1 cellular context compared by ENCODE assay signal in the genomic region with DNA sequence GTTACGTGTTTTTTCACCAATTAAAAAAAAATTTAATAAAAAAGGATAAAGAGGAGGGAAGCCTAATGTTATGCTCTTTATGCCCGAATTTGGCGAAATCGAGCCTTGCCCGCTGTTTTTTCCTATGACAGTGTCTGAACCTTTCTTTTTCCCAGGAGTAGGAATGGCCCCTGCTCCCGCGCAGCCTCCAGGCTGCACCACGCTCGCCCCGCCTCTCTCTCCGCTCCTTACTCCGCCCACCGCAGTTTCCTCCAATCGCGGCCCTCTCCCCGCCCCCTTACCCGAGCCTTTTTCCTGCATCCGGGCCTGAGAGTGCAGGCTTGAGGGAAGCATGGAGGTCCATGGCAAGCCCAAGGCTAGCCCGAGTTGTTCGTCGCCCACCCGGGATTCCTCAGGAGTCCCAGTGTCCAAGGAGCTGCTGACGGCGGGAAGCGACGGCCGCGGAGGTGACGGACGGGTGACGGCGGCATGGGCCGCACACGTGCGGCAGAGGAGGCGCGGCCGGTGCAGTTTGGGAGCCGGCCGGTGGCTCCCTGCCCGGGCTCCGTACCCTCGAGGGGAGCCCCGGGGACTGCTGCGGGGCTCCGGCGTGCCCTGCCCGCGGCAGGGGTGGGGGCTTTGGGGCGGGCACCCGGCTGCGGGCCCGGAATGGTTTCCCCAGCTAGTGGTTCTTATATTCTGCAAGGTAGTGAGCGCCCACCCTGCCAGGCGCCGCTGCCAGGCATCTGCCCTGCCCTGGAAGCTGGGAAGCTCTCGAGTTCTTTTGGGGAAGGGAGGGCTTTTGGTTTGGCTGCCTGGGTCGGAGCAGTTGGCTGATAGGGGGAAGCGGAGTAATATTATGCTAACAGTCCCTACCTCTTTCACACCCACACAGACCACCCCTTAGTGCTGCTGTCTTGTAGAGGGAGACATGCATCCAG.
TF ChIP-seq lines count a peak whose summit lies in the region.

Gene NOPCHAP1, plus strand, starts transcription at position 295 of the 920 bp plus-strand sequence. Its CDS starts 37 bp downstream, at position 332.

TF ChIP-seq in WTC11, 78 proteins besides CTCF, POLR2A, EP300 and RAD21 (continued from another document and continues in another):
- TF ChIP-seq, protein P1, sequence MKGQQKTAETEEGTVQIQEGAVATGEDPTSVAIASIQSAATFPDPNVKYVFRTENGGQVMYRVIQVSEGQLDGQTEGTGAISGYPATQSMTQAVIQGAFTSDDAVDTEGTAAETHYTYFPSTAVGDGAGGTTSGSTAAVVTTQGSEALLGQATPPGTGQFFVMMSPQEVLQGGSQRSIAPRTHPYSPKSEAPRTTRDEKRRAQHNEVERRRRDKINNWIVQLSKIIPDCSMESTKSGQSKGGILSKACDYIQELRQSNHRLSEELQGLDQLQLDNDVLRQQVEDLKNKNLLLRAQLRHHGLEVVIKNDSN (CRISPR knock-in tag; IDR thresholded peaks at IDR 0.05) = no peak
- TF ChIP-seq AR (CRISPR knock-in tag; IDR thresholded peaks at IDR 0.05) (no peak), FOXJ3 (CRISPR knock-in tag; IDR thresholded peaks at IDR 0.05; ENCODE audit: borderline replicate concordance) (no peak), ZNF317 (CRISPR knock-in tag; IDR thresholded peaks at IDR 0.05; ENCODE audit: borderline replicate concordance, low read depth) (no peak), ZBTB21 (CRISPR knock-in tag; IDR thresholded peaks at IDR 0.05; ENCODE audit: borderline replicate concordance) (peak; percentile 79), JAZF1 (CRISPR knock-in tag; IDR thresholded peaks at IDR 0.05) (no peak), ETV6 (CRISPR knock-in tag; IDR thresholded peaks at IDR 0.05) (0 out of 2 replicates have a peak, but pooled peaks have one; percentile 42), ZNF396 (CRISPR knock-in tag; IDR thresholded peaks at IDR 0.05; ENCODE audit: borderline replicate concordance) (no peak), CREB1 (CRISPR knock-in tag; IDR thresholded peaks at IDR 0.05) (no peak), NFYB (CRISPR knock-in tag; conservative IDR thresholded peaks at IDR 0.05; ENCODE audit: low read depth) (peak; percentile 49), SP1 (CRISPR knock-in tag; conservative IDR thresholded peaks at IDR 0.05) (peak; percentile 78), SMAD3 (CRISPR knock-in tag; IDR thresholded peaks at IDR 0.05; ENCODE audit: borderline replicate concordance) (peak; percentile 83; the same call in 1 of the 2 replicates), PREB (CRISPR knock-in tag; IDR thresholded peaks at IDR 0.05; ENCODE audit: borderline replicate concordance) (no peak), ESRRA (CRISPR knock-in tag; IDR thresholded peaks at IDR 0.05; ENCODE audit: borderline replicate concordance) (no peak), ZNF121 (CRISPR knock-in tag; IDR thresholded peaks at IDR 0.05) (no peak)
- TF ChIP-seq, protein P2, sequence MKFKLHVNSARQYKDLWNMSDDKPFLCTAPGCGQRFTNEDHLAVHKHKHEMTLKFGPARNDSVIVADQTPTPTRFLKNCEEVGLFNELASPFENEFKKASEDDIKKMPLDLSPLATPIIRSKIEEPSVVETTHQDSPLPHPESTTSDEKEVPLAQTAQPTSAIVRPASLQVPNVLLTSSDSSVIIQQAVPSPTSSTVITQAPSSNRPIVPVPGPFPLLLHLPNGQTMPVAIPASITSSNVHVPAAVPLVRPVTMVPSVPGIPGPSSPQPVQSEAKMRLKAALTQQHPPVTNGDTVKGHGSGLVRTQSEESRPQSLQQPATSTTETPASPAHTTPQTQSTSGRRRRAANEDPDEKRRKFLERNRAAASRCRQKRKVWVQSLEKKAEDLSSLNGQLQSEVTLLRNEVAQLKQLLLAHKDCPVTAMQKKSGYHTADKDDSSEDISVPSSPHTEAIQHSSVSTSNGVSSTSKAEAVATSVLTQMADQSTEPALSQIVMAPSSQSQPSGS (CRISPR knock-in tag; IDR thresholded peaks at IDR 0.05; ENCODE audit: borderline replicate concordance, low read depth) = no peak
- TF ChIP-seq, protein P3, sequence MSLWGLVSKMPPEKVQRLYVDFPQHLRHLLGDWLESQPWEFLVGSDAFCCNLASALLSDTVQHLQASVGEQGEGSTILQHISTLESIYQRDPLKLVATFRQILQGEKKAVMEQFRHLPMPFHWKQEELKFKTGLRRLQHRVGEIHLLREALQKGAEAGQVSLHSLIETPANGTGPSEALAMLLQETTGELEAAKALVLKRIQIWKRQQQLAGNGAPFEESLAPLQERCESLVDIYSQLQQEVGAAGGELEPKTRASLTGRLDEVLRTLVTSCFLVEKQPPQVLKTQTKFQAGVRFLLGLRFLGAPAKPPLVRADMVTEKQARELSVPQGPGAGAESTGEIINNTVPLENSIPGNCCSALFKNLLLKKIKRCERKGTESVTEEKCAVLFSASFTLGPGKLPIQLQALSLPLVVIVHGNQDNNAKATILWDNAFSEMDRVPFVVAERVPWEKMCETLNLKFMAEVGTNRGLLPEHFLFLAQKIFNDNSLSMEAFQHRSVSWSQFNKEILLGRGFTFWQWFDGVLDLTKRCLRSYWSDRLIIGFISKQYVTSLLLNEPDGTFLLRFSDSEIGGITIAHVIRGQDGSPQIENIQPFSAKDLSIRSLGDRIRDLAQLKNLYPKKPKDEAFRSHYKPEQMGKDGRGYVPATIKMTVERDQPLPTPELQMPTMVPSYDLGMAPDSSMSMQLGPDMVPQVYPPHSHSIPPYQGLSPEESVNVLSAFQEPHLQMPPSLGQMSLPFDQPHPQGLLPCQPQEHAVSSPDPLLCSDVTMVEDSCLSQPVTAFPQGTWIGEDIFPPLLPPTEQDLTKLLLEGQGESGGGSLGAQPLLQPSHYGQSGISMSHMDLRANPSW (CRISPR knock-in tag; conservative IDR thresholded peaks at IDR 0.05; ENCODE audit: low read depth) = no peak
- TF ChIP-seq, protein P4, sequence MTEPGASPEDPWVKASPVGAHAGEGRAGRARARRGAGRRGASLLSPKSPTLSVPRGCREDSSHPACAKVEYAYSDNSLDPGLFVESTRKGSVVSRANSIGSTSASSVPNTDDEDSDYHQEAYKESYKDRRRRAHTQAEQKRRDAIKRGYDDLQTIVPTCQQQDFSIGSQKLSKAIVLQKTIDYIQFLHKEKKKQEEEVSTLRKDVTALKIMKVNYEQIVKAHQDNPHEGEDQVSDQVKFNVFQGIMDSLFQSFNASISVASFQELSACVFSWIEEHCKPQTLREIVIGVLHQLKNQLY (CRISPR knock-in tag; IDR thresholded peaks at IDR 0.05) = no peak
- TF ChIP-seq, protein P5, sequence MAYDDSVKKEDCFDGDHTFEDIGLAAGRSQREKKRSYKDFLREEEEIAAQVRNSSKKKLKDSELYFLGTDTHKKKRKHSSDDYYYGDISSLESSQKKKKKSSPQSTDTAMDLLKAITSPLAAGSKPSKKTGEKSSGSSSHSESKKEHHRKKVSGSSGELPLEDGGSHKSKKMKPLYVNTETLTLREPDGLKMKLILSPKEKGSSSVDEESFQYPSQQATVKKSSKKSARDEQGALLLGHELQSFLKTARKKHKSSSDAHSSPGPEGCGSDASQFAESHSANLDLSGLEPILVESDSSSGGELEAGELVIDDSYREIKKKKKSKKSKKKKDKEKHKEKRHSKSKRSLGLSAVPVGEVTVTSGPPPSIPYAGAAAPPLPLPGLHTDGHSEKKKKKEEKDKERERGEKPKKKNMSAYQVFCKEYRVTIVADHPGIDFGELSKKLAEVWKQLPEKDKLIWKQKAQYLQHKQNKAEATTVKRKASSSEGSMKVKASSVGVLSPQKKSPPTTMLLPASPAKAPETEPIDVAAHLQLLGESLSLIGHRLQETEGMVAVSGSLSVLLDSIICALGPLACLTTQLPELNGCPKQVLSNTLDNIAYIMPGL (CRISPR knock-in tag; IDR thresholded peaks at IDR 0.05) = peak; percentile 71; the same call in 1 of the 2 replicates
- TF ChIP-seq, protein P6, sequence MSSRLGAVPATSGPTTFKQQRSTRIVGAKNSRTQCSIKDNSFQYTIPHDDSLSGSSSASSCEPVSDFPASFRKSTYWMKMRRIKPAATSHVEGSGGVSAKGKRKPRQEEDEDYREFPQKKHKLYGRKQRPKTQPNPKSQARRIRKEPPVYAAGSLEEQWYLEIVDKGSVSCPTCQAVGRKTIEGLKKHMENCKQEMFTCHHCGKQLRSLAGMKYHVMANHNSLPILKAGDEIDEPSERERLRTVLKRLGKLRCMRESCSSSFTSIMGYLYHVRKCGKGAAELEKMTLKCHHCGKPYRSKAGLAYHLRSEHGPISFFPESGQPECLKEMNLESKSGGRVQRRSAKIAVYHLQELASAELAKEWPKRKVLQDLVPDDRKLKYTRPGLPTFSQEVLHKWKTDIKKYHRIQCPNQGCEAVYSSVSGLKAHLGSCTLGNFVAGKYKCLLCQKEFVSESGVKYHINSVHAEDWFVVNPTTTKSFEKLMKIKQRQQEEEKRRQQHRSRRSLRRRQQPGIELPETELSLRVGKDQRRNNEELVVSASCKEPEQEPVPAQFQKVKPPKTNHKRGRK (CRISPR knock-in tag; IDR thresholded peaks at IDR 0.05; ENCODE audit: borderline replicate concordance) = no peak
- TF ChIP-seq, protein P7, sequence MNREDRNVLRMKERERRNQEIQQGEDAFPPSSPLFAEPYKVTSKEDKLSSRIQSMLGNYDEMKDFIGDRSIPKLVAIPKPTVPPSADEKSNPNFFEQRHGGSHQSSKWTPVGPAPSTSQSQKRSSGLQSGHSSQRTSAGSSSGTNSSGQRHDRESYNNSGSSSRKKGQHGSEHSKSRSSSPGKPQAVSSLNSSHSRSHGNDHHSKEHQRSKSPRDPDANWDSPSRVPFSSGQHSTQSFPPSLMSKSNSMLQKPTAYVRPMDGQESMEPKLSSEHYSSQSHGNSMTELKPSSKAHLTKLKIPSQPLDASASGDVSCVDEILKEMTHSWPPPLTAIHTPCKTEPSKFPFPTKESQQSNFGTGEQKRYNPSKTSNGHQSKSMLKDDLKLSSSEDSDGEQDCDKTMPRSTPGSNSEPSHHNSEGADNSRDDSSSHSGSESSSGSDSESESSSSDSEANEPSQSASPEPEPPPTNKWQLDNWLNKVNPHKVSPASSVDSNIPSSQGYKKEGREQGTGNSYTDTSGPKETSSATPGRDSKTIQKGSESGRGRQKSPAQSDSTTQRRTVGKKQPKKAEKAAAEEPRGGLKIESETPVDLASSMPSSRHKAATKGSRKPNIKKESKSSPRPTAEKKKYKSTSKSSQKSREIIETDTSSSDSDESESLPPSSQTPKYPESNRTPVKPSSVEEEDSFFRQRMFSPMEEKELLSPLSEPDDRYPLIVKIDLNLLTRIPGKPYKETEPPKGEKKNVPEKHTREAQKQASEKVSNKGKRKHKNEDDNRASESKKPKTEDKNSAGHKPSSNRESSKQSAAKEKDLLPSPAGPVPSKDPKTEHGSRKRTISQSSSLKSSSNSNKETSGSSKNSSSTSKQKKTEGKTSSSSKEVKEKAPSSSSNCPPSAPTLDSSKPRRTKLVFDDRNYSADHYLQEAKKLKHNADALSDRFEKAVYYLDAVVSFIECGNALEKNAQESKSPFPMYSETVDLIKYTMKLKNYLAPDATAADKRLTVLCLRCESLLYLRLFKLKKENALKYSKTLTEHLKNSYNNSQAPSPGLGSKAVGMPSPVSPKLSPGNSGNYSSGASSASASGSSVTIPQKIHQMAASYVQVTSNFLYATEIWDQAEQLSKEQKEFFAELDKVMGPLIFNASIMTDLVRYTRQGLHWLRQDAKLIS (CRISPR knock-in tag; IDR thresholded peaks at IDR 0.05; ENCODE audit: borderline replicate concordance) = no peak
- TF ChIP-seq, protein P8, sequence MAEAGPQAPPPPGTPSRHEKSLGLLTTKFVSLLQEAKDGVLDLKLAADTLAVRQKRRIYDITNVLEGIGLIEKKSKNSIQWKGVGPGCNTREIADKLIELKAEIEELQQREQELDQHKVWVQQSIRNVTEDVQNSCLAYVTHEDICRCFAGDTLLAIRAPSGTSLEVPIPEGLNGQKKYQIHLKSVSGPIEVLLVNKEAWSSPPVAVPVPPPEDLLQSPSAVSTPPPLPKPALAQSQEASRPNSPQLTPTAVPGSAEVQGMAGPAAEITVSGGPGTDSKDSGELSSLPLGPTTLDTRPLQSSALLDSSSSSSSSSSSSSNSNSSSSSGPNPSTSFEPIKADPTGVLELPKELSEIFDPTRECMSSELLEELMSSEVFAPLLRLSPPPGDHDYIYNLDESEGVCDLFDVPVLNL (CRISPR knock-in tag; IDR thresholded peaks at IDR 0.05; ENCODE audit: borderline replicate concordance, low read depth) = no peak
- TF ChIP-seq, protein P9, sequence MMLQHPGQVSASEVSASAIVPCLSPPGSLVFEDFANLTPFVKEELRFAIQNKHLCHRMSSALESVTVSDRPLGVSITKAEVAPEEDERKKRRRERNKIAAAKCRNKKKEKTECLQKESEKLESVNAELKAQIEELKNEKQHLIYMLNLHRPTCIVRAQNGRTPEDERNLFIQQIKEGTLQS (CRISPR knock-in tag; conservative IDR thresholded peaks at IDR 0.05) = no peak
